Comparison of ENCODE assay signal across 8 cellular contexts in genomic region chr6:26031595-26032386, GRCh38. TPM values are rescaled to one million over a fixed set of nuclear protein-coding genes. Genes with fewer than 3 reads are reported as not detected.
DNase-seq lines count a peak whose midpoint lies in the region; ATAC-seq, FAIRE-seq and TF ChIP-seq lines count a peak whose summit lies in the region.

No MANE protein-coding gene starts in this region.

- H3K4me2 ChIP-seq in mesenchymal stem cell (ENCODE audit: low read length, poor library complexity, severe bottlenecking) = peak overlapping the region; percentile 97

- H2BK15ac ChIP-seq in mesenchymal stem cell (ENCODE audit: low read depth, poor library complexity, severe bottlenecking) = no peak overlapping the region

- H4K91ac ChIP-seq in mesenchymal stem cell (ENCODE audit: low read length) = no peak overlapping the region

- H3K27ac Mint-ChIP-seq in endodermal cell = peak overlapping the region; percentile 99

- H3K4me3 ChIP-seq in endodermal cell (ENCODE audit: low read length) (peak overlapping the region; percentile 88), mesenchymal stem cell (ENCODE audit: insufficient read depth in 1 of 2, low read depth in 1 of 2, low read length in 2 of 2) (peak overlapping the region; percentile 71 to 83)

- H3K14ac ChIP-seq in mesenchymal stem cell (ENCODE audit: low read length in 2 of 2) = no peak overlapping the region

- WGBS in endodermal cell (ENCODE audit: insufficient coverage in 1 of 2, insufficient read length in 1 of 2), 2 experiments = 0% methylated on average over 34 to 46 of the region's 46 CpGs
- WGBS in mesenchymal stem cell = under 1% methylated on average over 40 of the region's 46 CpGs

- no peak overlapping the region for H2BK5ac ChIP-seq in mesenchymal stem cell (ENCODE audit: low read depth, low read length, poor library complexity, severe bottlenecking)

- no peaks in the 10 kb centered on the region for H3K27me3 Mint-ChIP-seq in endodermal cell (ENCODE audit: insufficient read depth)

- H3K79me1 ChIP-seq in mesenchymal stem cell (replicated peaks; ENCODE audit: low read length, poor library complexity, severe bottlenecking) = no peaks in the 10 kb centered on the region

- no peak overlapping the region for H2BK12ac ChIP-seq in mesenchymal stem cell (ENCODE audit: low read length in 2 of 2)

- DNase-seq in D721Med (ENCODE audit: insufficient read length, low spot score) = peak; percentile 76
- peak; percentile 95 for DNase-seq in HTR-8/SVneo (ENCODE audit: insufficient read length, low spot score)
- peak; percentile 96 to 98 for DNase-seq in NOMO-1 (lab: John Stamatoyannopoulos, UW; ENCODE audit: unreplicated experiment in 2 of 2)
- peak; percentile 79 for DNase-seq in activated CD8-positive, alpha-beta memory T cell treated with anti-CD3 and anti-CD28 coated beads, Interleukin-2, amount 50 U/mL, for 24 hours (ENCODE audit: extremely low read depth)
- DNase-seq in endodermal cell = peak; percentile 96
- DNase-seq in mesenchymal stem cell = peak; percentile 98
- peak; percentile 68 to 78 for DNase-seq in stimulated activated CD8-positive, alpha-beta memory T cell treated with anti-CD3 and anti-CD28 coated beads, Interleukin-7, amount 100 ng/mL, for 4 hours (ENCODE audit: low read depth in 2 of 2)

- H3K27me3 ChIP-seq in endodermal cell (ENCODE audit: control insufficient read depth, insufficient read depth, low read length, poor library complexity, severe bottlenecking) = no peaks in the 10 kb centered on the region
- no peaks in the 10 kb centered on the region for H3K27me3 ChIP-seq in mesenchymal stem cell (ENCODE audit: control insufficient read depth in 1 of 2, insufficient read depth in 1 of 2, low read length in 2 of 2)

- peak overlapping the region; percentile 17 for H4K8ac ChIP-seq in mesenchymal stem cell (ENCODE audit: low read length)

- peak overlapping the region; percentile 19 to 37 for H3K18ac ChIP-seq in mesenchymal stem cell (ENCODE audit: low read depth in 1 of 2, low read length in 2 of 2)

- H3K36me3 ChIP-seq in endodermal cell (ENCODE audit: control insufficient read depth, insufficient read depth, low read length) (no peaks in the 10 kb centered on the region), mesenchymal stem cell (ENCODE audit: control insufficient read depth in 1 of 2, insufficient read depth in 2 of 2, low read depth in 1 of 2, low read length in 2 of 2) (no peaks in the 10 kb centered on the region)

- peak overlapping the region in 1 of 2 experiments; percentile 80 for H3K23ac ChIP-seq in mesenchymal stem cell (ENCODE audit: low read length in 2 of 2)

- H3K9me3 ChIP-seq in endodermal cell (ENCODE audit: control insufficient read depth, low read length) (no peaks in the 10 kb centered on the region), mesenchymal stem cell (ENCODE audit: control insufficient read depth, low read length) (no peaks in the 10 kb centered on the region)

- H2AFZ ChIP-seq in mesenchymal stem cell (ENCODE audit: low read depth, low read length) = no peak overlapping the region

- TF ChIP-seq CTCF in D721Med (IDR thresholded peaks at IDR 0.05; ENCODE audit: insufficient read depth, missing control alignments) = no peak
- peak; percentile 19 for TF ChIP-seq CTCF in endodermal cell (conservative IDR thresholded peaks at IDR 0.05)

- peaks cover 22% of the 10 kb centered on the region for H3K4me1 ChIP-seq in endodermal cell (ENCODE audit: control insufficient read depth, insufficient read depth, low read length)
- H3K4me1 ChIP-seq in mesenchymal stem cell (ENCODE audit: control insufficient read depth, insufficient read depth, low read depth, low read length) = peaks cover 5% of the 10 kb centered on the region

- peaks cover 51% of the 10 kb centered on the region for H3K4me1 Mint-ChIP-seq in endodermal cell

- peak overlapping the region; percentile 86 for H3K27ac ChIP-seq in endodermal cell (ENCODE audit: low read depth, low read length)
- peak overlapping the region; percentile 92 for H3K27ac ChIP-seq in mesenchymal stem cell (ENCODE audit: low read length, poor library complexity, severe bottlenecking)

- H3K4me3 Mint-ChIP-seq in endodermal cell = peak overlapping the region; percentile 85

- H2AK5ac ChIP-seq in mesenchymal stem cell (ENCODE audit: low read length, severe bottlenecking) = no peak overlapping the region

- no peaks in the 10 kb centered on the region for H3K9me3 Mint-ChIP-seq in endodermal cell

- H2BK120ac ChIP-seq in mesenchymal stem cell (ENCODE audit: low read depth, low read length) = no peak overlapping the region

- no peaks in the 10 kb centered on the region for H3K36me3 Mint-ChIP-seq in endodermal cell (ENCODE audit: low read depth)

- H3K4ac ChIP-seq in mesenchymal stem cell (ENCODE audit: low read depth in 1 of 2, low read length in 2 of 2) = no peak overlapping the region

- FAIRE-seq in D721Med (lab: Jason Lieb, UNC) = no peak
- no peak for FAIRE-seq in HTR-8/SVneo (lab: Jason Lieb, UNC)

- peak overlapping the region; percentile 76 for H3K9ac ChIP-seq in endodermal cell (ENCODE audit: extremely low read depth, low read length, poor library complexity, severe bottlenecking)
- peak overlapping the region; percentile 86 for H3K9ac ChIP-seq in mesenchymal stem cell (ENCODE audit: low read length)

- peak; percentile 45 for ATAC-seq in GM21390 (IDR thresholded peaks at IDR 0.05; ENCODE audit: unreplicated experiment)

RNA-seq across cellular contexts. Expression of gene HFE, which starts 55.4 kb away (rescaled TPM):
- 1 to 10 TPM; 1.8 to 2.1 TPM for total RNA-seq in endodermal cell
- polyA plus RNA-seq in endodermal cell (2013, experiment 1 of 2) = 2.7 TPM
- 1.7 TPM for polyA plus RNA-seq in endodermal cell (2013, experiment 2 of 2)
- 10.1 TPM for polyA plus RNA-seq in mesenchymal stem cell (2013, experiment 1 of 2)
- 9.2 TPM for polyA plus RNA-seq in mesenchymal stem cell (2013, experiment 2 of 2)

Comparison
In these comparisons a context has a peak if more than half of its experiments do, and no peak if none do; other contexts are left out.
1. Peak in every context shown above with its lines: DNase-seq, ATAC-seq, H3K4me3 ChIP-seq and H3K27ac ChIP-seq.